Comparison of ENCODE assay signal across 30 cellular contexts in genomic region chr7:101374990-101375389, GRCh38. TPM values are rescaled to one million over a fixed set of nuclear protein-coding genes. Genes with fewer than 3 reads are reported as not detected.
"Had no signal": no experiment of that assay in that cellular context is flagged by ENCODE, and none has a peak within 500 bp of the region (broad histone marks: within the 10 kb centered on the region; RNA-seq: fewer than 3 reads in every experiment).

No MANE protein-coding gene starts in this region.

- H3K27ac ChIP-seq: neural progenitor cell, pancreas, psoas muscle, skin epidermis, spleen, stomach, suprapubic skin, testis, tibial artery, transverse colon, upper lobe of left lung, vagina had no signal

- H3K9ac ChIP-seq: neural progenitor cell had no signal

- H3K27me3 ChIP-seq: neural progenitor cell, pancreas, testis, upper lobe of left lung, vagina had no signal

- H3K4me3 ChIP-seq: neural progenitor cell, pancreas, psoas muscle, skin epidermis, smooth muscle cell, spleen, stomach, suprapubic skin, testis, tibial artery, transverse colon, upper lobe of left lung, vagina had no signal

- H3K36me3 ChIP-seq: neural progenitor cell, pancreas, spleen, stomach, suprapubic skin, tibial artery, transverse colon, upper lobe of left lung, vagina had no signal

- H3K4me3 Mint-ChIP-seq: naive thymus-derived CD4-positive, alpha-beta T cell; natural killer cell; neural progenitor cell; stimulated activated effector memory CD8-positive, alpha-beta T cell treated with anti-CD3 and anti-CD28 coated beads, Interleukin-12 subunit alpha, Interleukin-12 subunit beta, amount 100 ng/mL, for 72 hours; stimulated activated naive B cell treated with anti-CD40 and anti-IgM and Interleukin-4, amounts not matched to agents 10 μg/mL and 1 μg/mL and 100 μg/mL, for 72 hours; stimulated activated naive CD8-positive, alpha-beta T cell treated with anti-CD3 and anti-CD28 coated beads, Interleukin-15, Interleukin-2, amounts not matched to agents 100 ng/mL and 50 ng/mL, for 24 hours had no signal

- H3K27ac Mint-ChIP-seq: naive thymus-derived CD4-positive, alpha-beta T cell; natural killer cell; neural progenitor cell; progenitor cell of endocrine pancreas; stimulated activated effector memory CD8-positive, alpha-beta T cell treated with anti-CD3 and anti-CD28 coated beads, Interleukin-12 subunit alpha, Interleukin-12 subunit beta, amount 100 ng/mL, for 72 hours; stimulated activated naive B cell treated with anti-CD40 and anti-IgM and Interleukin-4, amounts not matched to agents 10 μg/mL and 1 μg/mL and 100 μg/mL, for 72 hours; stimulated activated naive CD8-positive, alpha-beta T cell treated with anti-CD3 and anti-CD28 coated beads, Interleukin-15, Interleukin-2, amounts not matched to agents 100 ng/mL and 50 ng/mL, for 24 hours had no signal

- H3K9me3 ChIP-seq: pancreas, psoas muscle, spleen, stomach, suprapubic skin, testis, tibial artery, transverse colon, upper lobe of left lung, vagina had no signal

- DNase-seq: naive thymus-derived CD4-positive, alpha-beta T cell; natural killer cell; occipital lobe; pancreas; psoas muscle; right cardiac atrium; spleen; stimulated activated CD4-positive, alpha-beta T cell treated with anti-CD3 and anti-CD28 coated beads, Interleukin-12 subunit alpha, Interleukin-12 subunit beta, amount 100 ng/mL, for 4 hours; stimulated activated CD4-positive, alpha-beta T cell treated with anti-CD3 and anti-CD28 coated beads, Interleukin-1b, Interleukin-23, amount 100 ng/mL, for 48 hours; stimulated activated CD4-positive, alpha-beta T cell treated with anti-CD3 and anti-CD28 coated beads, Interleukin-4, amount 100 ng/mL, for 24 hours; stimulated activated naive B cell treated with anti-CD40 and anti-IgM and Interleukin-4, amounts not matched to agents 10 μg/mL and 1 μg/mL and 100 μg/mL, for 72 hours; stimulated activated naive CD4-positive, alpha-beta T cell treated with Interleukin-2 at 50 U/mL for 16 hours; stomach; testis; tibial artery; transverse colon; upper lobe of left lung had no signal

- H3K36me3 Mint-ChIP-seq: naive thymus-derived CD4-positive, alpha-beta T cell; natural killer cell; stimulated activated effector memory CD8-positive, alpha-beta T cell treated with anti-CD3 and anti-CD28 coated beads, Interleukin-12 subunit alpha, Interleukin-12 subunit beta, amount 100 ng/mL, for 72 hours; stimulated activated naive B cell treated with anti-CD40 and anti-IgM and Interleukin-4, amounts not matched to agents 10 μg/mL and 1 μg/mL and 100 μg/mL, for 72 hours had no signal

- H3K4me1 Mint-ChIP-seq: natural killer cell had no signal

- H3K27me3 Mint-ChIP-seq: progenitor cell of endocrine pancreas had no signal

- H3K4me2 ChIP-seq: neural progenitor cell, smooth muscle cell had no signal

- H3K4me1 ChIP-seq: pancreas, psoas muscle, stomach, testis, transverse colon had no signal

- H2AFZ ChIP-seq: neural progenitor cell had no signal

- FAIRE-seq: pancreas, urothelium cell line had no signal

- H3K9me3 Mint-ChIP-seq: natural killer cell; nephron; neural progenitor cell; stimulated activated effector memory CD8-positive, alpha-beta T cell treated with anti-CD3 and anti-CD28 coated beads, Interleukin-12 subunit alpha, Interleukin-12 subunit beta, amount 100 ng/mL, for 72 hours; stimulated activated naive B cell treated with anti-CD40 and anti-IgM and Interleukin-4, amounts not matched to agents 10 μg/mL and 1 μg/mL and 100 μg/mL, for 72 hours; stimulated activated naive CD8-positive, alpha-beta T cell treated with anti-CD3 and anti-CD28 coated beads, Interleukin-15, Interleukin-2, amounts not matched to agents 100 ng/mL and 50 ng/mL, for 24 hours had no signal

- ATAC-seq: naive thymus-derived CD4-positive, alpha-beta T cell; natural killer cell; pancreas; psoas muscle; right cardiac atrium; stimulated activated effector memory CD8-positive, alpha-beta T cell treated with anti-CD3 and anti-CD28 coated beads, Interleukin-12 subunit alpha, Interleukin-12 subunit beta, amount 100 ng/mL, for 72 hours; stimulated activated naive B cell treated with anti-CD40 and anti-IgM and Interleukin-4, amounts not matched to agents 10 μg/mL and 1 μg/mL and 100 μg/mL, for 72 hours had no signal

RNA-seq across cellular contexts. Expression of gene COL26A1, which starts 12.3 kb away (rescaled TPM):
- total RNA-seq: osteoblast, psoas muscle, subcutaneous adipose tissue, transverse colon, ureter, vagina had no signal
- polyA plus RNA-seq: naive thymus-derived CD4-positive, alpha-beta T cell had no signal
